ENCODE assay signal across 1 cellular context in genomic region chr14:54133896-54134295, GRCh38.
A peak's percentile ranks its signal among the peaks of the same experiment; 100 is the strongest.
TF ChIP-seq lines count a peak whose summit lies in the region.

No MANE protein-coding gene starts in this region.

TF ChIP-seq in HepG2, 621 proteins besides CTCF, POLR2A, EP300 and RAD21 (continued from another document and continues in another):
- TF ChIP-seq IKZF5 (CRISPR knock-in tag; IDR thresholded peaks at IDR 0.05) (peak; percentile 92), ZNF354B (CRISPR knock-in tag; IDR thresholded peaks at IDR 0.05) (no peak), ZNF773 (CRISPR knock-in tag; IDR thresholded peaks at IDR 0.05; ENCODE audit: borderline replicate concordance) (no peak), ATF4 (CRISPR knock-in tag; IDR thresholded peaks at IDR 0.05) (peak in 1 of 2 experiments; percentile 71; a peak in 2 of 4 replicates), PAXIP1 (CRISPR knock-in tag; conservative IDR thresholded peaks at IDR 0.05) (peak; percentile 88), ZBTB7A (CRISPR knock-in tag; IDR thresholded peaks at IDR 0.05) (no peak), PBX3 (CRISPR knock-in tag; IDR thresholded peaks at IDR 0.05; ENCODE audit: borderline replicate concordance) (no peak), ZBTB2 (CRISPR knock-in tag; IDR thresholded peaks at IDR 0.05; ENCODE audit: low read depth) (no peak), ZNF263 (CRISPR knock-in tag; IDR thresholded peaks at IDR 0.05) (peak; percentile 34; the same call in 1 of the 2 replicates), KLF12 (CRISPR knock-in tag; IDR thresholded peaks at IDR 0.05; ENCODE audit: borderline replicate concordance) (no peak), ZNF749 (CRISPR knock-in tag; IDR thresholded peaks at IDR 0.05; ENCODE audit: borderline replicate concordance) (no peak), PREB (CRISPR knock-in tag; IDR thresholded peaks at IDR 0.05) (no peak), ZNF260 (CRISPR knock-in tag; IDR thresholded peaks at IDR 0.05; ENCODE audit: borderline replicate concordance, low read depth) (no peak), ZNF431 (CRISPR knock-in tag; IDR thresholded peaks at IDR 0.05; ENCODE audit: borderline replicate concordance, low read depth) (no peak), ZC3H4 (CRISPR knock-in tag; IDR thresholded peaks at IDR 0.05; ENCODE audit: borderline replicate concordance) (no peak), ZBTB33 (CRISPR knock-in tag; IDR thresholded peaks at IDR 0.05) (peak; percentile 73), STAT6 (CRISPR knock-in tag; IDR thresholded peaks at IDR 0.05; ENCODE audit: borderline replicate concordance) (no peak), TAF1 (CRISPR knock-in tag; IDR thresholded peaks at IDR 0.05) (peak; percentile 28; the same call in 1 of the 2 replicates), HOXA9 (CRISPR knock-in tag; IDR thresholded peaks at IDR 0.05; ENCODE audit: borderline replicate concordance) (no peak), TEAD3 (CRISPR knock-in tag; optimal IDR thresholded peaks at IDR 0.05; ENCODE audit: borderline replicate concordance) (peak; percentile 87), HBP1 (CRISPR knock-in tag; IDR thresholded peaks at IDR 0.05; ENCODE audit: low read depth) (peak; percentile 76; the same call in 1 of the 2 replicates), ZNF264 (CRISPR knock-in tag; IDR thresholded peaks at IDR 0.05) (peak; percentile 83), ZFP36 (IDR thresholded peaks at IDR 0.05; ENCODE audit: borderline replicate concordance, low read depth, low read length, partially characterized antibody) (no peak), ZNF776 (CRISPR knock-in tag; IDR thresholded peaks at IDR 0.05) (no peak), CCAR2 (optimal IDR thresholded peaks at IDR 0.05; ENCODE audit: low read depth, low read length) (no peak), ZSCAN30 (CRISPR knock-in tag; IDR thresholded peaks at IDR 0.05) (no peak), POGK (CRISPR knock-in tag; conservative IDR thresholded peaks at IDR 0.05) (peak; percentile 74; the same call in 1 of the 2 replicates), TCF7L2 (IDR thresholded peaks at IDR 0.05; ENCODE audit: low read depth, low read length) (no peak), PAWR (CRISPR knock-in tag; IDR thresholded peaks at IDR 0.05; ENCODE audit: borderline replicate concordance) (no peak), KDM5A (IDR thresholded peaks at IDR 0.05; ENCODE audit: borderline replicate concordance, low read length) (no peak), FOXJ3 (CRISPR knock-in tag; IDR thresholded peaks at IDR 0.05; ENCODE audit: borderline replicate concordance) (peak; percentile 83; the same call in 1 of the 2 replicates), TGIF2 (CRISPR knock-in tag; IDR thresholded peaks at IDR 0.05) (peak; percentile 66), ZNF362 (CRISPR knock-in tag; IDR thresholded peaks at IDR 0.05; ENCODE audit: borderline replicate concordance) (peak; percentile 55; the same call in 1 of the 2 replicates), ZNF143 (CRISPR knock-in tag; IDR thresholded peaks at IDR 0.05) (no peak), ZFY (CRISPR knock-in tag; IDR thresholded peaks at IDR 0.05) (no peak), ZNF329 (CRISPR knock-in tag; IDR thresholded peaks at IDR 0.05; ENCODE audit: low read depth) (no peak), NR2F6 (IDR thresholded peaks at IDR 0.05) (peak; percentile 79), NR2F6 (CRISPR knock-in tag; IDR thresholded peaks at IDR 0.05) (peak; percentile 92), ZNF607 (CRISPR knock-in tag; IDR thresholded peaks at IDR 0.05; ENCODE audit: borderline replicate concordance) (no peak), ZFP82 (CRISPR knock-in tag; IDR thresholded peaks at IDR 0.05; ENCODE audit: borderline replicate concordance) (no peak), ZSCAN20 (CRISPR knock-in tag; IDR thresholded peaks at IDR 0.05; ENCODE audit: borderline replicate concordance) (no peak), MBD4 (IDR thresholded peaks at IDR 0.05; ENCODE audit: borderline replicate concordance, low read length) (peak; percentile 79; the same call in 1 of the 2 replicates)
